11 cellular contexts compared by ENCODE assay signal in the genomic region with DNA sequence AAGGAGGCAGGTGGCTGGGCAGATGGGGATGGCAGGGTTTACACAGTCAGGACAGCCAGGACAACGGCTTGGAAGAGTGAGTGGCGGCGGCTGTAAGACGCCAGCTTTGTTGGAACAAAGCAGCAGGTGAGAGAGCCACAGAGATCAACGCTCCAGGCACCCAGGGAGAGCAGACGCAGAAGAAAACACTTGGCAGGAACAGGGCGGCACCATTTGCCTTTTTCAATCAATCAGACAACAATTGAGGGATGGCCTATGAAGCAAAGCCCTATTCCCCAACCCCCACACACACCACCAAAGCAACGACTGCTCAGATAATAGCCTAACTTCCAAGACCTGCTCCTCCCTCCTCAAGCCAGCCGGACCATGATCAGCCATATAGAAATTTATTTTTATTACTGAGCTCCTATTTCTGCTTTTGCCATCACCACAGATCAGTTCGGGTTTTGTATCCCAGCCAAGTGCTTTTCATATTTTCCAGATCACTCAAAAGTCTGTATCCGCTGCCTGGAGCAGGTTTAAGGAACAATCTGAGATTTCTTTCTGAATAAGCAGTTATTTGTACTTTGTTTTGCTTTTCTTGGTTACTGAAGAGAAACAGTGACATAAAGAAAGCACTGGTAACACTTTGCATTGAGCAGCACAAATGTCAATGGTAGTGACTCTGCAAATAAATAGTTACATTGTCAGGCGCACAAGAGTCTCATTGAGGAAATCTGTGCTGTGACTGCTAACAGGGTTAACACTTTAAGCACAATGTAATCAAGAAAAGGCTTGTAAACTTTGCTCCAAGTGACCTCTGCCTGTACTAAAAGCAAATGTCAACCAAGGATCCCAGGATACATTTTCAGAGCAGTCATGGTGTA.
DNase-seq lines count a peak whose midpoint lies in the region; ATAC-seq, FAIRE-seq and TF ChIP-seq lines count a peak whose summit lies in the region.
"Had no signal": no experiment of that assay in that cellular context is flagged by ENCODE, and none has a peak within 500 bp of the region (broad histone marks: within the 10 kb centered on the region; RNA-seq: fewer than 3 reads in every experiment).

No MANE protein-coding gene starts in this region.

- no peak for TF ChIP-seq EP300 in sigmoid colon (IDR thresholded peaks at IDR 0.05)

- peak; percentile 56 for FAIRE-seq in frontal cortex (lab: Jason Lieb, UNC)
- FAIRE-seq: colon had no signal

- H3K4me3 ChIP-seq in PC-3 (ENCODE audit: low read length) (peak overlapping the region; percentile 61), sigmoid colon (no peak overlapping the region)
- H3K4me3 ChIP-seq: thyroid gland had no signal

- no TSS peak for BruUV-seq in PC-3 (replicated peaks; lab: Mats Ljungman, UMichigan)

- H4K20me1 ChIP-seq in PC-3 (ENCODE audit: low read length): no peaks in the 10 kb centered on the region

- DNase-seq in HCEC 1CT: peak; percentile 22
- peak; percentile 70 for DNase-seq in PC-3
- DNase-seq in frontal cortex (ENCODE audit: low spot score in 2 of 2): peak; percentile 17 to 22
- no peak for DNase-seq in sigmoid colon
- no peak for DNase-seq in activated T-cell treated with anti-CD3 and anti-CD28 coated beads, Interleukin-2, amount 50 U/mL, for 1 hour
- DNase-seq in GM10248 (ENCODE audit: extremely low spot score): no peak

- H3K27me3 ChIP-seq in PC-3 (ENCODE audit: low read length): no peaks in the 10 kb centered on the region
- H3K27me3 ChIP-seq in sigmoid colon: no peaks in the 10 kb centered on the region
- H3K27me3 ChIP-seq: thyroid gland had no signal

- CTCF ChIA-PET in PC-3 (lab: Charles Lee): no interaction called here
- CTCF ChIA-PET in GM10248 (lab: Yijun Ruan, JAX): interaction anchor here (2.1 to 2.2 kb wide), 2 partner anchors 10 to 14 kb away, joined by 5 to 10 read pairs; no protein-coding TSS in a partner anchor

- H3K4me1 ChIP-seq in PC-3 (ENCODE audit: insufficient read depth, low read length): peaks cover 46% of the 10 kb centered on the region
- peaks cover 0 to 35% (median 22%) of the 10 kb centered on the region in 4 donors for H3K4me1 ChIP-seq in sigmoid colon

- no peak for TF ChIP-seq POLR2A in sigmoid colon (IDR thresholded peaks at IDR 0.05)

- H3K27ac ChIP-seq in PC-3 (ENCODE audit: low read length) (peak overlapping the region; percentile 79), sigmoid colon (peak overlapping the region; percentile 39 to 60 (median 48))
- H3K27ac ChIP-seq: HL-60, thyroid gland had no signal

- H3K9me2 ChIP-seq in PC-3 (replicated peaks; ENCODE audit: low read length): no peaks in the 10 kb centered on the region

- H3K79me2 ChIP-seq in PC-3 (ENCODE audit: low read length): no peaks in the 10 kb centered on the region

- H3K4me2 ChIP-seq in PC-3 (ENCODE audit: low read length): peak overlapping the region; percentile 90

- ATAC-seq in PC-3 (peak; percentile 49), HG03095 (IDR thresholded peaks at IDR 0.05; ENCODE audit: unreplicated experiment) (no peak), GM21423 (IDR thresholded peaks at IDR 0.05; ENCODE audit: unreplicated experiment) (no peak)

- H3K9me3 ChIP-seq in PC-3 (ENCODE audit: low read length) (no peaks in the 10 kb centered on the region), sigmoid colon (no peaks in the 10 kb centered on the region)
- H3K9me3 ChIP-seq: thyroid gland had no signal

- H3K36me3 ChIP-seq in PC-3 (ENCODE audit: low read depth, low read length) (no peaks in the 10 kb centered on the region), sigmoid colon (no peaks in the 10 kb centered on the region)
- H3K36me3 ChIP-seq: thyroid gland had no signal

- peak overlapping the region; percentile 27 for H3K9ac ChIP-seq in PC-3 (ENCODE audit: low read length)

- TF ChIP-seq CTCF in PC-3 (conservative IDR thresholded peaks at IDR 0.05; ENCODE audit: low read depth, low read length) (no peak), sigmoid colon (IDR thresholded peaks at IDR 0.05) (no peak), GM10248 (IDR thresholded peaks at IDR 0.05; ENCODE audit: control extremely low read depth, extremely low read depth, low read depth, missing control alignments) (no peak)

- no peaks in the 10 kb centered on the region for H3F3A ChIP-seq in PC-3 (ENCODE audit: low read length, unreplicated experiment)

- H2AFZ ChIP-seq in PC-3 (ENCODE audit: low read length): peak overlapping the region; percentile 74

- intact Hi-C loops in PC-3 (cut with micrococcal nuclease): loop anchor here (1.0 to 5.0 kb wide), 3 partner anchors 42 to 152 kb away; no protein-coding TSS in a partner anchor
- intact Hi-C loops in sigmoid colon (cut with DNase I): no loop called here

- WGBS in sigmoid colon, 2 donors: 16 to 62% methylated on average over 12 of the region's 12 CpGs

- POLR2A ChIA-PET in PC-3 (lab: Charles Lee; ENCODE audit: unreplicated experiment): interaction anchor here (0.6 to 1.0 kb wide), 3 partner anchors 80 to 927 kb away, joined by 3 read pairs; no protein-coding TSS in a partner anchor
- POLR2A ChIA-PET in GM10248 (lab: Yijun Ruan, JAX): interaction anchor here (0.6 kb wide), 1 partner anchor 89 kb away, joined by 4 read pairs; no protein-coding TSS in a partner anchor

Comparison
In these comparisons a context has a peak if more than half of its experiments do, and no peak if none do; other contexts are left out.
1. DNase-seq: peak in HCEC 1CT (single experiment), PC-3 (single experiment) and frontal cortex (2 of 2); none in sigmoid colon (single experiment), activated T-cell treated with anti-CD3 and anti-CD28 coated beads, Interleukin-2, amount 50 U/mL, for 1 hour (single experiment) and GM10248 (single experiment).